8 cellular contexts compared by ENCODE assay signal in genomic region chr7:116862234-116863167, GRCh38. TPM values are rescaled to one million over a fixed set of nuclear protein-coding genes. Genes with fewer than 3 reads are reported as not detected.
A peak's percentile ranks its signal among the peaks of the same experiment; 100 is the strongest.
DNase-seq lines count a peak whose midpoint lies in the region; ATAC-seq and TF ChIP-seq lines count a peak whose summit lies in the region.

TSS of gene CAPZA2 (plus strand) at chr7:116862587. CDS start at chr7:116862612, 25 bp downstream.

- TF ChIP-seq POLR2A in erythroblast (IDR thresholded peaks at IDR 0.05; ENCODE audit: low read length): peak; percentile 87

- DNase-seq in DND-41 (peak; percentile 92), KG1 (lab: John Stamatoyannopoulos, UW) (peak; percentile 86), erythroblast (lab: John Stamatoyannopoulos, UW) (peak; percentile 96 to 98)
- DNase-seq in activated T-cell treated with anti-CD3 and anti-CD28 coated beads, Interleukin-2, amount 50 U/mL, for 24 hours: peak; percentile 96
- DNase-seq in stimulated activated CD8-positive, alpha-beta memory T cell treated with anti-CD3 and anti-CD28 coated beads, Interleukin-7, amount 100 ng/mL, for 1 hour (ENCODE audit: low read depth in 2 of 2): peak; percentile 90

- H3K9ac ChIP-seq in DND-41 (ENCODE audit: low read depth, low read length) (peak within 1 kb of the TSS; percentile 91), muscle layer of colon (ENCODE audit: low read length) (peak within 1 kb of the TSS; percentile 99)

- H3K4me3 Mint-ChIP-seq in activated T-cell treated with anti-CD3 and anti-CD28 coated beads, Interleukin-2, amount 50 U/mL, for 24 hours: peak within 1 kb of the TSS; percentile 96

- H3K79me2 ChIP-seq in DND-41 (ENCODE audit: insufficient read depth, low read length): peaks cover 50% of the 10 kb centered on the region

- peak within 1 kb of the TSS; percentile 91 for H3K27ac ChIP-seq in DND-41 (ENCODE audit: low read length)
- H3K27ac ChIP-seq in muscle layer of colon (ENCODE audit: low read depth, low read length): peak within 1 kb of the TSS; percentile 87

- peaks cover 30% of the 10 kb centered on the region for H3K36me3 Mint-ChIP-seq in activated T-cell treated with anti-CD3 and anti-CD28 coated beads, Interleukin-2, amount 50 U/mL, for 24 hours (ENCODE audit: low read depth)

- H3K27ac Mint-ChIP-seq in activated T-cell treated with anti-CD3 and anti-CD28 coated beads, Interleukin-2, amount 50 U/mL, for 24 hours: peak within 1 kb of the TSS; percentile 97

- H3K4me3 ChIP-seq in DND-41 (ENCODE audit: low read depth in 1 of 2, low read length in 2 of 2): peak within 1 kb of the TSS; percentile 74 to 77
- peak within 1 kb of the TSS; percentile 72 to 93 for H3K4me3 ChIP-seq in muscle layer of colon (ENCODE audit: low read depth in 1 of 2, low read length in 2 of 2)

- peak within 1 kb of the TSS; percentile 92 for H2AFZ ChIP-seq in DND-41 (ENCODE audit: low read depth, low read length)

- H3K4me1 ChIP-seq in DND-41 (ENCODE audit: insufficient read depth, low read length): peaks cover 35% of the 10 kb centered on the region
- H3K4me1 ChIP-seq in muscle layer of colon (ENCODE audit: insufficient read depth, low read length): peaks cover 12% of the 10 kb centered on the region

- H3K27me3 ChIP-seq in DND-41 (ENCODE audit: insufficient read depth, low read length, poor library complexity): no peaks in the 10 kb centered on the region
- no peaks in the 10 kb centered on the region for H3K27me3 ChIP-seq in muscle layer of colon (ENCODE audit: control insufficient read depth in 1 of 2, insufficient read depth in 2 of 2, low read length in 2 of 2)

- ATAC-seq in DND-41 (ENCODE audit: insufficient read depth, low read depth) (peak; percentile 86), GM21737 (IDR thresholded peaks at IDR 0.05; ENCODE audit: unreplicated experiment) (peak; percentile 93)

- H3K4me1 Mint-ChIP-seq in activated T-cell treated with anti-CD3 and anti-CD28 coated beads, Interleukin-2, amount 50 U/mL, for 24 hours (ENCODE audit: low read depth): peaks cover 45% of the 10 kb centered on the region

- H3K36me3 ChIP-seq in DND-41 (ENCODE audit: insufficient read depth, low read length) (no peaks in the 10 kb centered on the region), muscle layer of colon (ENCODE audit: insufficient read depth, low read length) (no peaks in the 10 kb centered on the region)

- H3K9me3 ChIP-seq in DND-41 (ENCODE audit: insufficient read depth, low read length, severe bottlenecking) (no peaks in the 10 kb centered on the region), muscle layer of colon (ENCODE audit: low read length) (no peaks in the 10 kb centered on the region)

- H3K27me3 Mint-ChIP-seq in activated T-cell treated with anti-CD3 and anti-CD28 coated beads, Interleukin-2, amount 50 U/mL, for 24 hours: peaks cover 8% of the 10 kb centered on the region

- TF ChIP-seq CTCF in DND-41 (IDR thresholded peaks at IDR 0.05; ENCODE audit: borderline replicate concordance, extremely low read depth, low read length, poor library complexity, severe bottlenecking): peak; percentile 31

- no peaks in the 10 kb centered on the region for H3K9me3 Mint-ChIP-seq in activated T-cell treated with anti-CD3 and anti-CD28 coated beads, Interleukin-2, amount 50 U/mL, for 24 hours

- H3K4me2 ChIP-seq in DND-41 (ENCODE audit: insufficient read depth, low read length): peak within 1 kb of the TSS; percentile 91

- H4K20me1 ChIP-seq in DND-41 (ENCODE audit: insufficient read depth, low read length): peaks cover 22% of the 10 kb centered on the region

TF ChIP-seq in PFSK-1, 5 proteins besides CTCF, POLR2A, EP300 and RAD21:
- TF ChIP-seq TAF1 (IDR thresholded peaks at IDR 0.05; ENCODE audit: borderline replicate concordance, insufficient read depth, low read length): peak; percentile 90
- TF ChIP-seq, protein P1, sequence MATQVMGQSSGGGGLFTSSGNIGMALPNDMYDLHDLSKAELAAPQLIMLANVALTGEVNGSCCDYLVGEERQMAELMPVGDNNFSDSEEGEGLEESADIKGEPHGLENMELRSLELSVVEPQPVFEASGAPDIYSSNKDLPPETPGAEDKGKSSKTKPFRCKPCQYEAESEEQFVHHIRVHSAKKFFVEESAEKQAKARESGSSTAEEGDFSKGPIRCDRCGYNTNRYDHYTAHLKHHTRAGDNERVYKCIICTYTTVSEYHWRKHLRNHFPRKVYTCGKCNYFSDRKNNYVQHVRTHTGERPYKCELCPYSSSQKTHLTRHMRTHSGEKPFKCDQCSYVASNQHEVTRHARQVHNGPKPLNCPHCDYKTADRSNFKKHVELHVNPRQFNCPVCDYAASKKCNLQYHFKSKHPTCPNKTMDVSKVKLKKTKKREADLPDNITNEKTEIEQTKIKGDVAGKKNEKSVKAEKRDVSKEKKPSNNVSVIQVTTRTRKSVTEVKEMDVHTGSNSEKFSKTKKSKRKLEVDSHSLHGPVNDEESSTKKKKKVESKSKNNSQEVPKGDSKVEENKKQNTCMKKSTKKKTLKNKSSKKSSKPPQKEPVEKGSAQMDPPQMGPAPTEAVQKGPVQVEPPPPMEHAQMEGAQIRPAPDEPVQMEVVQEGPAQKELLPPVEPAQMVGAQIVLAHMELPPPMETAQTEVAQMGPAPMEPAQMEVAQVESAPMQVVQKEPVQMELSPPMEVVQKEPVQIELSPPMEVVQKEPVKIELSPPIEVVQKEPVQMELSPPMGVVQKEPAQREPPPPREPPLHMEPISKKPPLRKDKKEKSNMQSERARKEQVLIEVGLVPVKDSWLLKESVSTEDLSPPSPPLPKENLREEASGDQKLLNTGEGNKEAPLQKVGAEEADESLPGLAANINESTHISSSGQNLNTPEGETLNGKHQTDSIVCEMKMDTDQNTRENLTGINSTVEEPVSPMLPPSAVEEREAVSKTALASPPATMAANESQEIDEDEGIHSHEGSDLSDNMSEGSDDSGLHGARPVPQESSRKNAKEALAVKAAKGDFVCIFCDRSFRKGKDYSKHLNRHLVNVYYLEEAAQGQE (IDR thresholded peaks at IDR 0.05; ENCODE audit: insufficient read depth in 1 of 2, low read depth in 2 of 2, low read length in 2 of 2): no peak
- TF ChIP-seq FOXP2 (optimal IDR thresholded peaks at IDR 0.05; ENCODE audit: borderline replicate concordance, extremely low read depth, extremely low read length, insufficient read depth): no peak
- TF ChIP-seq POLR2AphosphoS5 (IDR thresholded peaks at IDR 0.05; ENCODE audit: low read depth, low read length): peak; percentile 81

RNA-seq across cellular contexts. Expression of gene CAPZA2, which starts in this region (rescaled TPM):
- 43.9 TPM for polyA plus RNA-seq in PFSK-1 (2012; ENCODE audit: insufficient read length, low read depth)

Comparison
In these comparisons a context has a peak if more than half of its experiments do, and no peak if none do; other contexts are left out.
1. Peak in every context shown above with its lines: DNase-seq, ATAC-seq, H3K4me3 ChIP-seq and H3K27ac ChIP-seq.